10 cellular contexts compared by ENCODE assay signal in genomic region chr14:68211421-68211820, GRCh38.
DNase-seq lines count a peak whose midpoint lies in the region; ATAC-seq and TF ChIP-seq lines count a peak whose summit lies in the region.
"Had no signal": no experiment of that assay in that cellular context is flagged by ENCODE, and none has a peak within 500 bp of the region (broad histone marks: within the 10 kb centered on the region; RNA-seq: fewer than 3 reads in every experiment).

No MANE protein-coding gene starts in this region.

- no peak for ATAC-seq in activated T-cell treated with anti-CD3 and anti-CD28 coated beads, Interleukin-2, amount 50 U/mL, for 72 hours (replicated peaks in 1 of 2)
- no peak for ATAC-seq in lower lobe of right lung
- ATAC-seq in GM19467 (IDR thresholded peaks at IDR 0.05; ENCODE audit: unreplicated experiment) = no peak

- H3K4me1 Mint-ChIP-seq in activated T-cell treated with anti-CD3 and anti-CD28 coated beads, Interleukin-2, amount 50 U/mL, for 72 hours (ENCODE audit: low read depth) = peaks cover 69% of the 10 kb centered on the region
- peaks cover 53% of the 10 kb centered on the region for H3K4me1 Mint-ChIP-seq in activated naive CD8-positive, alpha-beta T cell treated with anti-CD3 and anti-CD28 coated beads for 36 hours

- peaks cover 29% of the 10 kb centered on the region for H3K4me1 ChIP-seq in lower lobe of right lung
- H3K4me1 ChIP-seq in thyroid gland = peaks cover 3 to 36% of the 10 kb centered on the region in 2 donors

- no peaks in the 10 kb centered on the region for H3K9me3 Mint-ChIP-seq in activated T-cell treated with anti-CD3 and anti-CD28 coated beads, Interleukin-2, amount 50 U/mL, for 72 hours
- H3K9me3 Mint-ChIP-seq in activated naive CD8-positive, alpha-beta T cell treated with anti-CD3 and anti-CD28 coated beads for 36 hours = peaks cover 2% of the 10 kb centered on the region

- no peaks in the 10 kb centered on the region for H3K27me3 Mint-ChIP-seq in activated T-cell treated with anti-CD3 and anti-CD28 coated beads, Interleukin-2, amount 50 U/mL, for 72 hours (ENCODE audit: low read depth)
- H3K27me3 Mint-ChIP-seq in activated naive CD8-positive, alpha-beta T cell treated with anti-CD3 and anti-CD28 coated beads for 36 hours = no peaks in the 10 kb centered on the region

- peak overlapping the region; percentile 39 to 84 for H3K4me3 Mint-ChIP-seq in activated T-cell treated with anti-CD3 and anti-CD28 coated beads, Interleukin-2, amount 50 U/mL, for 72 hours
- H3K4me3 Mint-ChIP-seq in activated naive CD8-positive, alpha-beta T cell treated with anti-CD3 and anti-CD28 coated beads for 36 hours = no peak overlapping the region

- 96 to 97% methylated on average over 2 of the region's 2 CpGs for WGBS in thyroid gland, 2 donors

- H3K9me3 ChIP-seq in lower lobe of right lung = no peaks in the 10 kb centered on the region
- H3K9me3 ChIP-seq in thyroid gland = no peaks in the 10 kb centered on the region

- H3K27me3 ChIP-seq in lower lobe of right lung (ENCODE audit: low read depth) (no peaks in the 10 kb centered on the region), thyroid gland (no peaks in the 10 kb centered on the region)

- DNase-seq in activated T-cell treated with anti-CD3 and anti-CD28 coated beads, Interleukin-2, amount 50 U/mL, for 72 hours = no peak
- no peak for DNase-seq in activated T-cell treated with anti-CD3 and anti-CD28 coated beads, Interleukin-2, amount 50 U/mL, for 1 hour
- DNase-seq in activated naive CD8-positive, alpha-beta T cell treated with anti-CD3 and anti-CD28 coated beads for 36 hours = no peak
- DNase-seq in lower lobe of right lung = no peak
- no peak for DNase-seq in thyroid gland
- DNase-seq in NCI-H345 (lab: John Stamatoyannopoulos, UW) = no peak
- no peak for DNase-seq in A172 (ENCODE audit: low spot score)
- DNase-seq: NCI-H2107, T-helper 9 cell had no signal

- TF ChIP-seq CTCF in lower lobe of right lung (IDR thresholded peaks at IDR 0.05) = no peak
- no peak for TF ChIP-seq CTCF in thyroid gland (IDR thresholded peaks at IDR 0.05)

- no peaks in the 10 kb centered on the region for H3K36me3 ChIP-seq in lower lobe of right lung
- H3K36me3 ChIP-seq in thyroid gland = no peaks in the 10 kb centered on the region

- no peak for TF ChIP-seq POLR2A in thyroid gland (IDR thresholded peaks at IDR 0.05)

- H3K4me3 ChIP-seq in lower lobe of right lung (no peak overlapping the region), thyroid gland (replicated peaks in 1 of 3) (no peak overlapping the region)

- H3K27ac Mint-ChIP-seq in activated T-cell treated with anti-CD3 and anti-CD28 coated beads, Interleukin-2, amount 50 U/mL, for 72 hours = peak overlapping the region; percentile 83
- H3K27ac Mint-ChIP-seq in activated naive CD8-positive, alpha-beta T cell treated with anti-CD3 and anti-CD28 coated beads for 36 hours = peak overlapping the region; percentile 80

- peak overlapping the region; percentile 69 for H3K27ac ChIP-seq in lower lobe of right lung
- H3K27ac ChIP-seq in thyroid gland = peak overlapping the region in 2 of 3 donors; percentile 25 to 57

- no peaks in the 10 kb centered on the region for H3K36me3 Mint-ChIP-seq in activated T-cell treated with anti-CD3 and anti-CD28 coated beads, Interleukin-2, amount 50 U/mL, for 72 hours (ENCODE audit: insufficient read depth in 2 of 2)
- peaks cover 1% of the 10 kb centered on the region for H3K36me3 Mint-ChIP-seq in activated naive CD8-positive, alpha-beta T cell treated with anti-CD3 and anti-CD28 coated beads for 36 hours

- intact Hi-C loops in lower lobe of right lung (cut with DNase I) = no loop called here
- intact Hi-C loops in thyroid gland (cut with DNase I) = no loop called here
